In the genomic region with DNA sequence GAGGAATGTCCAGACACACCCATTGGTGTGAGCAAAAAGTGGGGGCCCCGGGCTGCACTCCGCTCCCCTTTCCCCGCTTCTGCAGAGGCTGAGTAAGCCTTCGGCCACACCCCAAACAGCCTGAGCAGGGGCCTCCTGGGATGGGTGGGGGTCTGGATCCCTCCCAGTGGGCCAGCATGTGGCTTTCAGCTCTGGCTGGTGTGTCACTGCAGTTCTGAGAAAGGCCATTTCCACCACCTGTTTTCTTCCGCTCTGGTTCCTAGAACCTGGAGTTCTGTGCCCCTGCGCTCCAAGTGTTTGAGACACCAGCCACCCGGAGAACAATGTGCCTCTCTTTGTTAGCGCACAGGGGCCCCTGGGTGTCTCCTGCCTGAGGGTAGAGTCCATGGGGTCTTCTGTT, we compare ENCODE assay signal across 1 cellular context.
A peak's percentile ranks its signal among the peaks of the same experiment; 100 is the strongest.
TF ChIP-seq lines count a peak whose summit lies in the region.

No MANE protein-coding gene starts in this region.

TF ChIP-seq in K562, 482 proteins besides CTCF, POLR2A, EP300 and RAD21 (continues in another document):
- peak; percentile 68 for TF ChIP-seq MGA (IDR thresholded peaks at IDR 0.05)
- peak; percentile 70 for TF ChIP-seq MYC (IDR thresholded peaks at IDR 0.05; ENCODE audit: low read depth, low read length)
- 0 out of 2 replicates have a peak, but pooled peaks have one; percentile 2 for TF ChIP-seq MYC (CRISPR knock-in tag; IDR thresholded peaks at IDR 0.05; ENCODE audit: borderline replicate concordance, low read depth)
- no peak for TF ChIP-seq HDAC6 (IDR thresholded peaks at IDR 0.05; ENCODE audit: low read depth, low read length)
- no peak for TF ChIP-seq BRCA1 (IDR thresholded peaks at IDR 0.05)
- TF ChIP-seq BRCA1 (CRISPR knock-in tag; IDR thresholded peaks at IDR 0.05) = no peak
- no peak for TF ChIP-seq ZNF316 (IDR thresholded peaks at IDR 0.05)
- TF ChIP-seq MITF (IDR thresholded peaks at IDR 0.05) = no peak
- 0 out of 4 replicates have a peak, but pooled peaks of 1 of the 2 experiments have one; percentile 14 for TF ChIP-seq SRF (CRISPR knock-in tag; IDR thresholded peaks at IDR 0.05)
- TF ChIP-seq E2F6 (IDR thresholded peaks at IDR 0.05; ENCODE audit: borderline replicate concordance in 1 of 2, extremely low read depth in 1 of 2, insufficient read depth in 1 of 2, insufficient read length in 1 of 2, low read depth in 1 of 2, low read length in 1 of 2, poor library complexity in 1 of 2, severe bottlenecking in 1 of 2) = peak in 1 of 2 experiments; percentile 44
- no peak for TF ChIP-seq THAP7 (CRISPR knock-in tag; IDR thresholded peaks at IDR 0.05)
- TF ChIP-seq ZNF165 (CRISPR knock-in tag; IDR thresholded peaks at IDR 0.05; ENCODE audit: borderline replicate concordance) = no peak
- TF ChIP-seq FIP1L1 (IDR thresholded peaks at IDR 0.05; ENCODE audit: low read depth, low read length, poor library complexity, severe bottlenecking) = no peak
- TF ChIP-seq POLR2B (IDR thresholded peaks at IDR 0.05; ENCODE audit: low read depth, partially characterized antibody) = no peak
- no peak for TF ChIP-seq CCAR2 (IDR thresholded peaks at IDR 0.05; ENCODE audit: low read depth, low read length)
- TF ChIP-seq, protein P1, sequence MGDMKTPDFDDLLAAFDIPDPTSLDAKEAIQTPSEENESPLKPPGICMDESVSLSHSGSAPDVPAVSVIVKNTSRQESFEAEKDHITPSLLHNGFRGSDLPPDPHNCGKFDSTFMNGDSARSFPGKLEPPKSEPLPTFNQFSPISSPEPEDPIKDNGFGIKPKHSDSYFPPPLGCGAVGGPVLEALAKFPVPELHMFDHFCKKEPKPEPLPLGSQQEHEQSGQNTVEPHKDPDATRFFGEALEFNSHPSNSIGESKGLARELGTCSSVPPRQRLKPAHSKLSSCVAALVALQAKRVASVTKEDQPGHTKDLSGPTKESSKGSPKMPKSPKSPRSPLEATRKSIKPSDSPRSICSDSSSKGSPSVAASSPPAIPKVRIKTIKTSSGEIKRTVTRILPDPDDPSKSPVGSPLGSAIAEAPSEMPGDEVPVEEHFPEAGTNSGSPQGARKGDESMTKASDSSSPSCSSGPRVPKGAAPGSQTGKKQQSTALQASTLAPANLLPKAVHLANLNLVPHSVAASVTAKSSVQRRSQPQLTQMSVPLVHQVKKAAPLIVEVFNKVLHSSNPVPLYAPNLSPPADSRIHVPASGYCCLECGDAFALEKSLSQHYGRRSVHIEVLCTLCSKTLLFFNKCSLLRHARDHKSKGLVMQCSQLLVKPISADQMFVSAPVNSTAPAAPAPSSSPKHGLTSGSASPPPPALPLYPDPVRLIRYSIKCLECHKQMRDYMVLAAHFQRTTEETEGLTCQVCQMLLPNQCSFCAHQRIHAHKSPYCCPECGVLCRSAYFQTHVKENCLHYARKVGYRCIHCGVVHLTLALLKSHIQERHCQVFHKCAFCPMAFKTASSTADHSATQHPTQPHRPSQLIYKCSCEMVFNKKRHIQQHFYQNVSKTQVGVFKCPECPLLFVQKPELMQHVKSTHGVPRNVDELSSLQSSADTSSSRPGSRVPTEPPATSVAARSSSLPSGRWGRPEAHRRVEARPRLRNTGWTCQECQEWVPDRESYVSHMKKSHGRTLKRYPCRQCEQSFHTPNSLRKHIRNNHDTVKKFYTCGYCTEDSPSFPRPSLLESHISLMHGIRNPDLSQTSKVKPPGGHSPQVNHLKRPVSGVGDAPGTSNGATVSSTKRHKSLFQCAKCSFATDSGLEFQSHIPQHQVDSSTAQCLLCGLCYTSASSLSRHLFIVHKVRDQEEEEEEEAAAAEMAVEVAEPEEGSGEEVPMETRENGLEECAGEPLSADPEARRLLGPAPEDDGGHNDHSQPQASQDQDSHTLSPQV (IDR thresholded peaks at IDR 0.05) = peak; percentile 80
- no peak for TF ChIP-seq NFXL1 (CRISPR knock-in tag; IDR thresholded peaks at IDR 0.05)
- TF ChIP-seq GTF2E2 (tag; IDR thresholded peaks at IDR 0.05) = no peak
- TF ChIP-seq ZFP36 (IDR thresholded peaks at IDR 0.05; ENCODE audit: low read depth, low read length, partially characterized antibody) = no peak
- no peak for TF ChIP-seq ZNF133 (CRISPR knock-in tag; IDR thresholded peaks at IDR 0.05)
- no peak for TF ChIP-seq KDM1A (IDR thresholded peaks at IDR 0.05)
- no peak for TF ChIP-seq ATF4 (CRISPR knock-in tag; IDR thresholded peaks at IDR 0.05)
- peak; percentile 60 for TF ChIP-seq ARID1B (IDR thresholded peaks at IDR 0.05)
- TF ChIP-seq CXXC5 (CRISPR knock-in tag; IDR thresholded peaks at IDR 0.05) = 0 out of 2 replicates have a peak, but pooled peaks have one; percentile 36
- TF ChIP-seq, protein P2, sequence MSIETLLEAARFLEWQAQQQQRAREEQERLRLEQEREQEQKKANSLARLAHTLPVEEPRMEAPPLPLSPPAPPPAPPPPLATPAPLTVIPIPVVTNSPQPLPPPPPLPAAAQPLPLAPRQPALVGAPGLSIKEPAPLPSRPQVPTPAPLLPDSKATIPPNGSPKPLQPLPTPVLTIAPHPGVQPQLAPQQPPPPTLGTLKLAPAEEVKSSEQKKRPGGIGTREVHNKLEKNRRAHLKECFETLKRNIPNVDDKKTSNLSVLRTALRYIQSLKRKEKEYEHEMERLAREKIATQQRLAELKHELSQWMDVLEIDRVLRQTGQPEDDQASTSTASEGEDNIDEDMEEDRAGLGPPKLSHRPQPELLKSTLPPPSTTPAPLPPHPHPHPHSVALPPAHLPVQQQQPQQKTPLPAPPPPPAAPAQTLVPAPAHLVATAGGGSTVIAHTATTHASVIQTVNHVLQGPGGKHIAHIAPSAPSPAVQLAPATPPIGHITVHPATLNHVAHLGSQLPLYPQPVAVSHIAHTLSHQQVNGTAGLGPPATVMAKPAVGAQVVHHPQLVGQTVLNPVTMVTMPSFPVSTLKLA (conservative IDR thresholded peaks at IDR 0.05) = peak; percentile 33 to 65; a peak in 2 of 4 replicates
- no peak for TF ChIP-seq PRMT5 (CRISPR knock-in tag; IDR thresholded peaks at IDR 0.05)
- TF ChIP-seq COPS2 (conservative IDR thresholded peaks at IDR 0.05) = no peak
- TF ChIP-seq ZBTB12 (CRISPR knock-in tag; IDR thresholded peaks at IDR 0.05) = 0 out of 2 replicates have a peak, but pooled peaks have one; percentile 5
- peak; percentile 46; the same call in 1 of the 2 replicates for TF ChIP-seq EP400 (IDR thresholded peaks at IDR 0.05)
- TF ChIP-seq ZNF644 (tag; IDR thresholded peaks at IDR 0.05; ENCODE audit: low read depth) = no peak
- TF ChIP-seq HNRNPH1 (optimal IDR thresholded peaks at IDR 0.05; ENCODE audit: low read depth, low read length) = no peak
- TF ChIP-seq ZNF583 (CRISPR knock-in tag; IDR thresholded peaks at IDR 0.05) = 0 out of 2 replicates have a peak, but pooled peaks have one; percentile 31
- no peak for TF ChIP-seq NR2F6 (CRISPR knock-in tag; IDR thresholded peaks at IDR 0.05)
- TF ChIP-seq L3MBTL2 (IDR thresholded peaks at IDR 0.05) = peak; percentile 58; the same call in 1 of the 2 replicates
- peak; percentile 45 for TF ChIP-seq KDM5B (IDR thresholded peaks at IDR 0.05; ENCODE audit: insufficient replicate concordance, low read depth, low read length)
